In the genomic region with DNA sequence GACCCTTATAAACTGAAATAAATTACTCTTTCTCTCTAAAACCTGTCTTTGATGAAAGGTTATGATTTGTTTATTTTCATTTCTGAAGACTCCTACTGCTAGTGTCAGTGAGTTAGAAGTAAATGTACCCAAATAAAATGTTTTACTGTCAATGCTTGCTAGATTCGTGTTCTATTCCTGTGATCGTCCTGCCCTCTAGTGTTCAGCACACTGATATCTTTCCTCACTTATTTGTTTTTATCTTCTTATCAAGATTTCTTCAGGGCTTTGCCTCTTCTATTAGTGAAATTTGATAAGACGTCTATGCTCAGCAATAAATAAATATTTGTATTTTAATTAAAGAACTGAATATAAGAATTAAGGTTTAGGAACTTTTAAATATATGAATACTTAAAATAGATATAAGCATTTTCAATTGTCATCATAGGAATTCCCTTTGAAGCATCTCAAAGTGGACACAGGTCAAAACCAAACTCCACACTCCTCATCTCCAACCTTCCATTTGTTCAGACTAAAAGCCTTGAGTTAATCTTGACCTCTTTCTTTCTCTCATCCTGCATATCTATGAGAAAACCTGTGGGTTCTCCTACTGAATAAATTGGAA, we compare ENCODE assay signal across 1 cellular context.
TF ChIP-seq lines count a peak whose summit lies in the region.

No MANE protein-coding gene starts in this region.

TF ChIP-seq in GM23338, 12 proteins besides CTCF, POLR2A, EP300 and RAD21 (continued from another document):
- TF ChIP-seq, protein P1, sequence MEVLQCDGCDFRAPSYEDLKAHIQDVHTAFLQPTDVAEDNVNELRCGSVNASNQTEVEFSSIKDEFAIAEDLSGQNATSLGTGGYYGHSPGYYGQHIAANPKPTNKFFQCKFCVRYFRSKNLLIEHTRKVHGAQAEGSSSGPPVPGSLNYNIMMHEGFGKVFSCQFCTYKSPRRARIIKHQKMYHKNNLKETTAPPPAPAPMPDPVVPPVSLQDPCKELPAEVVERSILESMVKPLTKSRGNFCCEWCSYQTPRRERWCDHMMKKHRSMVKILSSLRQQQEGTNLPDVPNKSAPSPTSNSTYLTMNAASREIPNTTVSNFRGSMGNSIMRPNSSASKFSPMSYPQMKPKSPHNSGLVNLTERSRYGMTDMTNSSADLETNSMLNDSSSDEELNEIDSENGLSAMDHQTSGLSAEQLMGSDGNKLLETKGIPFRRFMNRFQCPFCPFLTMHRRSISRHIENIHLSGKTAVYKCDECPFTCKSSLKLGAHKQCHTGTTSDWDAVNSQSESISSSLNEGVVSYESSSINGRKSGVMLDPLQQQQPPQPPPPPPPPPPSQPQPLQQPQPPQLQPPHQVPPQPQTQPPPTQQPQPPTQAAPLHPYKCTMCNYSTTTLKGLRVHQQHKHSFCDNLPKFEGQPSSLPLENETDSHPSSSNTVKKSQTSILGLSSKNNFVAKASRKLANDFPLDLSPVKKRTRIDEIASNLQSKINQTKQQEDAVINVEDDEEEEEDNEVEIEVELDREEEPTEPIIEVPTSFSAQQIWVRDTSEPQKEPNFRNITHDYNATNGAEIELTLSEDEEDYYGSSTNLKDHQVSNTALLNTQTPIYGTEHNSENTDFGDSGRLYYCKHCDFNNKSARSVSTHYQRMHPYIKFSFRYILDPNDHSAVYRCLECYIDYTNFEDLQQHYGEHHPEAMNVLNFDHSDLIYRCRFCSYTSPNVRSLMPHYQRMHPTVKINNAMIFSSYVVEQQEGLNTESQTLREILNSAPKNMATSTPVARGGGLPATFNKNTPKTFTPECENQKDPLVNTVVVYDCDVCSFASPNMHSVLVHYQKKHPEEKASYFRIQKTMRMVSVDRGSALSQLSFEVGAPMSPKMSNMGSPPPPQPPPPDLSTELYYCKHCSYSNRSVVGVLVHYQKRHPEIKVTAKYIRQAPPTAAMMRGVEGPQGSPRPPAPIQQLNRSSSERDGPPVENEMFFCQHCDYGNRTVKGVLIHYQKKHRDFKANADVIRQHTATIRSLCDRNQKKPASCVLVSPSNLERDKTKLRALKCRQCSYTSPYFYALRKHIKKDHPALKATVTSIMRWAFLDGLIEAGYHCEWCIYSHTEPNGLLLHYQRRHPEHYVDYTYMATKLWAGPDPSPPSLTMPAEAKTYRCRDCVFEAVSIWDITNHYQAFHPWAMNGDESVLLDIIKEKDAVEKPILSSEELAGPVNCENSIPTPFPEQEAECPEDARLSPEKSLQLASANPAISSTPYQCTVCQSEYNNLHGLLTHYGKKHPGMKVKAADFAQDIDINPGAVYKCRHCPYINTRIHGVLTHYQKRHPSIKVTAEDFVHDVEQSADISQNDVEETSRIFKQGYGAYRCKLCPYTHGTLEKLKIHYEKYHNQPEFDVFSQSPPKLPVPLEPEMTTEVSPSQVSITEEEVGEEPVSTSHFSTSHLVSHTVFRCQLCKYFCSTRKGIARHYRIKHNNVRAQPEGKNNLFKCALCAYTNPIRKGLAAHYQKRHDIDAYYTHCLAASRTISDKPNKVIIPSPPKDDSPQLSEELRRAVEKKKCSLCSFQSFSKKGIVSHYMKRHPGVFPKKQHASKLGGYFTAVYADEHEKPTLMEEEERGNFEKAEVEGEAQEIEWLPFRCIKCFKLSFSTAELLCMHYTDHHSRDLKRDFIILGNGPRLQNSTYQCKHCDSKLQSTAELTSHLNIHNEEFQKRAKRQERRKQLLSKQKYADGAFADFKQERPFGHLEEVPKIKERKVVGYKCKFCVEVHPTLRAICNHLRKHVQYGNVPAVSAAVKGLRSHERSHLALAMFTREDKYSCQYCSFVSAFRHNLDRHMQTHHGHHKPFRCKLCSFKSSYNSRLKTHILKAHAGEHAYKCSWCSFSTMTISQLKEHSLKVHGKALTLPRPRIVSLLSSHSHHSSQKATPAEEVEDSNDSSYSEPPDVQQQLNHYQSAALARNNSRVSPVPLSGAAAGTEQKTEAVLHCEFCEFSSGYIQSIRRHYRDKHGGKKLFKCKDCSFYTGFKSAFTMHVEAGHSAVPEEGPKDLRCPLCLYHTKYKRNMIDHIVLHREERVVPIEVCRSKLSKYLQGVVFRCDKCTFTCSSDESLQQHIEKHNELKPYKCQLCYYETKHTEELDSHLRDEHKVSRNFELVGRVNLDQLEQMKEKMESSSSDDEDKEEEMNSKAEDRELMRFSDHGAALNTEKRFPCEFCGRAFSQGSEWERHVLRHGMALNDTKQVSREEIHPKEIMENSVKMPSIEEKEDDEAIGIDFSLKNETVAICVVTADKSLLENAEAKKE (CRISPR knock-in tag; IDR thresholded peaks at IDR 0.05), result no peak
